In the genomic region with DNA sequence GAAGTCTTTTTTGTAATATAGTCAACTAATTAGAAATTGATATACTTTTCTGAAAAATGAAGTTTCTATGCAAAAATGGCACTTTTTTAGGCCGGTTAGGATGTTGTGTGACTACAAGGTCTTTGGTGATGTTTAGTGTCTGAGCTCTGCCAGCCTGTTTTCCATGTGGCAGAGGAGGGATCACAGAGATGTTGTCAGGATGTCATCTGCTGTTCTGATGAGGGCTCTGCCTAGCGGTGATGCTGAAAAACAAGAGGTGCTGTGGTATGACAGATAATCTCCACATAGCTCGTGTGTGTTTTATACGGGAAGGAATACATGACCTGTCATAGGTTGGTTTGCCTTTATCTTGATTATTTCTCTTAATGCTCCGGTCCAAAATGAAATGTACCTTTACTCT, we compare ENCODE assay signal across 1 cellular context.
TF ChIP-seq lines count a peak whose summit lies in the region.

No MANE protein-coding gene starts in this region.

TF ChIP-seq in GM23338, 12 proteins besides CTCF, POLR2A, EP300 and RAD21 (continued from another document):
- TF ChIP-seq, protein P1, sequence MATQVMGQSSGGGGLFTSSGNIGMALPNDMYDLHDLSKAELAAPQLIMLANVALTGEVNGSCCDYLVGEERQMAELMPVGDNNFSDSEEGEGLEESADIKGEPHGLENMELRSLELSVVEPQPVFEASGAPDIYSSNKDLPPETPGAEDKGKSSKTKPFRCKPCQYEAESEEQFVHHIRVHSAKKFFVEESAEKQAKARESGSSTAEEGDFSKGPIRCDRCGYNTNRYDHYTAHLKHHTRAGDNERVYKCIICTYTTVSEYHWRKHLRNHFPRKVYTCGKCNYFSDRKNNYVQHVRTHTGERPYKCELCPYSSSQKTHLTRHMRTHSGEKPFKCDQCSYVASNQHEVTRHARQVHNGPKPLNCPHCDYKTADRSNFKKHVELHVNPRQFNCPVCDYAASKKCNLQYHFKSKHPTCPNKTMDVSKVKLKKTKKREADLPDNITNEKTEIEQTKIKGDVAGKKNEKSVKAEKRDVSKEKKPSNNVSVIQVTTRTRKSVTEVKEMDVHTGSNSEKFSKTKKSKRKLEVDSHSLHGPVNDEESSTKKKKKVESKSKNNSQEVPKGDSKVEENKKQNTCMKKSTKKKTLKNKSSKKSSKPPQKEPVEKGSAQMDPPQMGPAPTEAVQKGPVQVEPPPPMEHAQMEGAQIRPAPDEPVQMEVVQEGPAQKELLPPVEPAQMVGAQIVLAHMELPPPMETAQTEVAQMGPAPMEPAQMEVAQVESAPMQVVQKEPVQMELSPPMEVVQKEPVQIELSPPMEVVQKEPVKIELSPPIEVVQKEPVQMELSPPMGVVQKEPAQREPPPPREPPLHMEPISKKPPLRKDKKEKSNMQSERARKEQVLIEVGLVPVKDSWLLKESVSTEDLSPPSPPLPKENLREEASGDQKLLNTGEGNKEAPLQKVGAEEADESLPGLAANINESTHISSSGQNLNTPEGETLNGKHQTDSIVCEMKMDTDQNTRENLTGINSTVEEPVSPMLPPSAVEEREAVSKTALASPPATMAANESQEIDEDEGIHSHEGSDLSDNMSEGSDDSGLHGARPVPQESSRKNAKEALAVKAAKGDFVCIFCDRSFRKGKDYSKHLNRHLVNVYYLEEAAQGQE (IDR thresholded peaks at IDR 0.05; ENCODE audit: unreplicated experiment): no peak
- TF ChIP-seq, protein P2, sequence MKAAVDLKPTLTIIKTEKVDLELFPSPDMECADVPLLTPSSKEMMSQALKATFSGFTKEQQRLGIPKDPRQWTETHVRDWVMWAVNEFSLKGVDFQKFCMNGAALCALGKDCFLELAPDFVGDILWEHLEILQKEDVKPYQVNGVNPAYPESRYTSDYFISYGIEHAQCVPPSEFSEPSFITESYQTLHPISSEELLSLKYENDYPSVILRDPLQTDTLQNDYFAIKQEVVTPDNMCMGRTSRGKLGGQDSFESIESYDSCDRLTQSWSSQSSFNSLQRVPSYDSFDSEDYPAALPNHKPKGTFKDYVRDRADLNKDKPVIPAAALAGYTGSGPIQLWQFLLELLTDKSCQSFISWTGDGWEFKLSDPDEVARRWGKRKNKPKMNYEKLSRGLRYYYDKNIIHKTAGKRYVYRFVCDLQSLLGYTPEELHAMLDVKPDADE (IDR thresholded peaks at IDR 0.05): no peak
- no peak for TF ChIP-seq CREB1 (CRISPR knock-in tag; IDR thresholded peaks at IDR 0.05; ENCODE audit: low read depth)
- TF ChIP-seq POLR2AphosphoS5 (IDR thresholded peaks at IDR 0.05; ENCODE audit: low read depth): no peak
- no peak for TF ChIP-seq EZH2phosphoT487 (IDR thresholded peaks at IDR 0.05; ENCODE audit: unreplicated experiment)
